ENCODE assay signal across 8 cellular contexts in genomic region chr19:52139291-52140076, GRCh38. TPM values are rescaled to one million over a fixed set of nuclear protein-coding genes. Genes with fewer than 3 reads are reported as not detected.
DNase-seq lines count a peak whose midpoint lies in the region; ATAC-seq and TF ChIP-seq lines count a peak whose summit lies in the region.

Gene ZNF616, minus strand, starts transcription at chr19:52139938. Its CDS starts 9,426 bp downstream, at chr19:52130512.

- ATAC-seq in HG02571 (IDR thresholded peaks at IDR 0.05; ENCODE audit: unreplicated experiment) (peak; percentile 86), thoracic aorta (ENCODE audit: insufficient number of reproducible peaks, low FRiP score, low read depth) (peak; percentile 95)

- peaks cover 9% of the 10 kb centered on the region for H3K9me3 Mint-ChIP-seq in activated naive CD8-positive, alpha-beta T cell (ENCODE audit: low read depth)

- peak within 1 kb of the TSS; percentile 94 for H3K27ac Mint-ChIP-seq in activated naive CD8-positive, alpha-beta T cell

- H3K27me3 ChIP-seq in osteoblast (ENCODE audit: insufficient read depth, low read length): no peaks in the 10 kb centered on the region
- H3K27me3 ChIP-seq in thoracic aorta (replicated peaks; ENCODE audit: insufficient read depth): no peaks in the 10 kb centered on the region

- TF ChIP-seq CTCF in GM10266 (IDR thresholded peaks at IDR 0.05; ENCODE audit: control insufficient read depth, insufficient read depth, low read depth, missing control alignments) (peak; percentile 98), osteoblast (IDR thresholded peaks at IDR 0.05; ENCODE audit: extremely low read depth, low read depth, low read length) (peak; percentile 68), thoracic aorta (IDR thresholded peaks at IDR 0.05) (peak; percentile 70)

- H3K4me2 ChIP-seq in osteoblast (ENCODE audit: insufficient read depth, low read length): peak within 1 kb of the TSS; percentile 91

- peak within 1 kb of the TSS; percentile 99 for H3K4me3 Mint-ChIP-seq in activated naive CD8-positive, alpha-beta T cell

- H3K9me3 ChIP-seq in osteoblast (ENCODE audit: low read depth, low read length) (peaks cover 7% of the 10 kb centered on the region), thoracic aorta (no peaks in the 10 kb centered on the region)

- peaks cover 42% of the 10 kb centered on the region for H3K79me2 ChIP-seq in osteoblast (ENCODE audit: insufficient read depth, low read length)

- H3K4me3 ChIP-seq in osteoblast (ENCODE audit: insufficient read depth, low read length) (peak within 1 kb of the TSS; percentile 86), thoracic aorta (peak within 1 kb of the TSS; percentile 99)

- peaks cover 6% of the 10 kb centered on the region for H3K4me1 ChIP-seq in osteoblast (ENCODE audit: insufficient read depth, low read length)
- H3K4me1 ChIP-seq in thoracic aorta (ENCODE audit: control insufficient read depth in 1 of 2, low read depth in 2 of 2): peaks cover 12 to 19% of the 10 kb centered on the region in 2 donors

- peaks cover 4% of the 10 kb centered on the region for H4K20me1 ChIP-seq in osteoblast (ENCODE audit: insufficient read depth, low read length)

- peak within 1 kb of the TSS; percentile 99 for H2AFZ ChIP-seq in osteoblast (ENCODE audit: low read length)

- peaks cover 33% of the 10 kb centered on the region for H3K4me1 Mint-ChIP-seq in activated naive CD8-positive, alpha-beta T cell (ENCODE audit: low read depth)

- H3K27ac ChIP-seq in osteoblast (ENCODE audit: low read depth, low read length) (peak within 1 kb of the TSS; percentile 84), thoracic aorta (peak within 1 kb of the TSS; percentile 96 to 98)

- no peaks in the 10 kb centered on the region for H3K27me3 Mint-ChIP-seq in activated naive CD8-positive, alpha-beta T cell

- peak; percentile 94 for DNase-seq in GM10266 (ENCODE audit: extremely low spot score)
- DNase-seq in NCI-H1092 (lab: John Stamatoyannopoulos, UW): peak; percentile 88
- DNase-seq in SKM-1 (lab: John Stamatoyannopoulos, UW; ENCODE audit: unreplicated experiment): peak; percentile 57
- peak; percentile 89 for DNase-seq in glomerular visceral epithelial cell (ENCODE audit: extremely low spot score)
- DNase-seq in osteoblast (ENCODE audit: insufficient read length, low spot score, missing footprints): peak; percentile 97
- DNase-seq in thoracic aorta (ENCODE audit: low spot score): peak; percentile 79

- H3K36me3 ChIP-seq in osteoblast (ENCODE audit: insufficient read depth, low read length) (peaks cover 3% of the 10 kb centered on the region), thoracic aorta (no peaks in the 10 kb centered on the region)

- H3K36me3 Mint-ChIP-seq in activated naive CD8-positive, alpha-beta T cell: peaks cover 13% of the 10 kb centered on the region

RNA-seq across cellular contexts. Expression of gene ZNF616, which starts in this region (rescaled TPM):
- total RNA-seq in osteoblast (9.8 and 12.7 TPM in 2 replicates), thoracic aorta (1 to 10 TPM; 2.8 to 6.2 TPM)

Comparison
In these comparisons a context has a peak if more than half of its experiments do, and no peak if none do; other contexts are left out.
1. Peak in every context shown above with its lines: DNase-seq, ATAC-seq, H3K4me3 ChIP-seq and H3K27ac ChIP-seq.